In the genomic region with DNA sequence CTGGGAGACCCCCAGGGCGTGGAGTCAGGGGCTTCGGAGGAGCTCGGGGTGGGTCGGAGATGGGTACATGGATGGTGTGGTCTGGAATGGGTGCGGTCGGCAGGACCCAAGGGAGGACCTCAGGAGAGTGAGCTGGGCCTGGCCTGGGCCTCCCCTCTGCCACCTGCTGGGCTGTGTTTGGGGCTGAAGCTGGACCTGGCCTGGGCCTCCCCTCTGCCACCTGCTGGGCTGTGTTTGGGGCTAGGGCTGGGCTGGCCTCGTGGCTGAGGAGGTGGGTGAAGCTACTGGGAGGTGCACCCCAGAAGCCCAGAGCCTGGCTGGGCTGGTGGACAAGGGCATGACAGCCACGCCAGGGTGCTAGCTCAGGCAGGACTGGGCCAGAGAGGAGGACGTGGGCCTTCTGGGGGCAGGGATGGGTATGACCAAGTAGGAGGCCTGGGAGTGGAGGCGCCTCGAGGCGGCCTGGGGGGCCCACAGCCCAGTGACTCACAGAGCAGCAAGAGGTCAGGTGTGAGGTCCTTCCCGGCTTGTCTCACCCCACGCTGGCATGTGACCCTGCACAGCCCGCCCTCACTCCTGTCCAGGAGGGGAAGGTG, we compare ENCODE assay signal across 1 cellular context.
TF ChIP-seq lines count a peak whose summit lies in the region.

No MANE protein-coding gene starts in this region.

TF ChIP-seq in K562, 482 proteins besides CTCF, POLR2A, EP300 and RAD21 (continued from another document):
- TF ChIP-seq, protein P1, sequence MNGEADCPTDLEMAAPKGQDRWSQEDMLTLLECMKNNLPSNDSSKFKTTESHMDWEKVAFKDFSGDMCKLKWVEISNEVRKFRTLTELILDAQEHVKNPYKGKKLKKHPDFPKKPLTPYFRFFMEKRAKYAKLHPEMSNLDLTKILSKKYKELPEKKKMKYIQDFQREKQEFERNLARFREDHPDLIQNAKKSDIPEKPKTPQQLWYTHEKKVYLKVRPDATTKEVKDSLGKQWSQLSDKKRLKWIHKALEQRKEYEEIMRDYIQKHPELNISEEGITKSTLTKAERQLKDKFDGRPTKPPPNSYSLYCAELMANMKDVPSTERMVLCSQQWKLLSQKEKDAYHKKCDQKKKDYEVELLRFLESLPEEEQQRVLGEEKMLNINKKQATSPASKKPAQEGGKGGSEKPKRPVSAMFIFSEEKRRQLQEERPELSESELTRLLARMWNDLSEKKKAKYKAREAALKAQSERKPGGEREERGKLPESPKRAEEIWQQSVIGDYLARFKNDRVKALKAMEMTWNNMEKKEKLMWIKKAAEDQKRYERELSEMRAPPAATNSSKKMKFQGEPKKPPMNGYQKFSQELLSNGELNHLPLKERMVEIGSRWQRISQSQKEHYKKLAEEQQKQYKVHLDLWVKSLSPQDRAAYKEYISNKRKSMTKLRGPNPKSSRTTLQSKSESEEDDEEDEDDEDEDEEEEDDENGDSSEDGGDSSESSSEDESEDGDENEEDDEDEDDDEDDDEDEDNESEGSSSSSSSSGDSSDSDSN (IDR thresholded peaks at IDR 0.05; ENCODE audit: borderline replicate concordance in 1 of 2, low read depth in 2 of 2, low read length in 2 of 2), result peak in 1 of 2 experiments; percentile 16; a peak in 1 of 4 replicates
- TF ChIP-seq SIRT6 (IDR thresholded peaks at IDR 0.05; ENCODE audit: low read depth, low read length) (no peak), ZNF785 (CRISPR knock-in tag; IDR thresholded peaks at IDR 0.05) (no peak), ZBTB7A (IDR thresholded peaks at IDR 0.05; ENCODE audit: borderline replicate concordance, control insufficient read depth, low read depth, low read length) (no peak), SRSF9 (IDR thresholded peaks at IDR 0.05; ENCODE audit: borderline replicate concordance, low read depth, low read length) (no peak), HNRNPL (IDR thresholded peaks at IDR 0.05; ENCODE audit: low read depth, low read length) (peak; percentile 32; the same call in 1 of the 2 replicates), ETS2 (tag; IDR thresholded peaks at IDR 0.05; ENCODE audit: borderline replicate concordance, poor library complexity, severe bottlenecking) (no peak), ZNF830 (CRISPR knock-in tag; IDR thresholded peaks at IDR 0.05) (no peak), PRMT5 (CRISPR knock-in tag; IDR thresholded peaks at IDR 0.05) (no peak), SMARCA5 (IDR thresholded peaks at IDR 0.05) (no peak), NFIC (IDR thresholded peaks at IDR 0.05) (peak; percentile 32; the same call in 1 of the 2 replicates), RFX5 (IDR thresholded peaks at IDR 0.05; ENCODE audit: low read depth, low read length) (no peak), EGR1 (conservative IDR thresholded peaks at IDR 0.05) (peak; percentile 41), MYNN (IDR thresholded peaks at IDR 0.05) (0 out of 2 replicates have a peak, but pooled peaks have one; percentile 50), MYNN (CRISPR knock-in tag; IDR thresholded peaks at IDR 0.05) (no peak), MYC (IDR thresholded peaks at IDR 0.05; ENCODE audit: low read depth, low read length) (0 out of 2 replicates have a peak, but pooled peaks have one; percentile 19), MYC (CRISPR knock-in tag; IDR thresholded peaks at IDR 0.05; ENCODE audit: borderline replicate concordance, low read depth) (no peak), SAFB2 (IDR thresholded peaks at IDR 0.05; ENCODE audit: borderline replicate concordance, low read depth, low read length, severe bottlenecking) (no peak), LCOR (CRISPR knock-in tag; IDR thresholded peaks at IDR 0.05) (peak; percentile 82; the same call in 1 of the 2 replicates), POLR2B (IDR thresholded peaks at IDR 0.05; ENCODE audit: low read depth, partially characterized antibody) (no peak), MTA3 (IDR thresholded peaks at IDR 0.05; ENCODE audit: borderline replicate concordance) (0 out of 2 replicates have a peak, but pooled peaks have one; percentile 13), FOXP1 (CRISPR knock-in tag; IDR thresholded peaks at IDR 0.05) (no peak), ZNF589 (CRISPR knock-in tag; IDR thresholded peaks at IDR 0.05; ENCODE audit: low read depth) (no peak), PHF21A (IDR thresholded peaks at IDR 0.05; ENCODE audit: borderline replicate concordance, low read depth) (no peak), L3MBTL2 (IDR thresholded peaks at IDR 0.05) (peak; percentile 74), NR3C1 (CRISPR knock-in tag; IDR thresholded peaks at IDR 0.05) (no peak), NCOR1 (IDR thresholded peaks at IDR 0.05) (no peak), ZNF24 (IDR thresholded peaks at IDR 0.05) (no peak), STAT5A (IDR thresholded peaks at IDR 0.05; ENCODE audit: borderline replicate concordance, low read length) (no peak), ZBTB8A (IDR thresholded peaks at IDR 0.05; ENCODE audit: partially characterized antibody) (no peak), XRCC5 (IDR thresholded peaks at IDR 0.05; ENCODE audit: low read depth, low read length) (0 out of 2 replicates have a peak, but pooled peaks have one; percentile 13), HDAC2 (IDR thresholded peaks at IDR 0.05) (no peak), RBM25 (IDR thresholded peaks at IDR 0.05; ENCODE audit: low read depth, low read length, severe bottlenecking) (no peak), GABPB1 (CRISPR knock-in tag; IDR thresholded peaks at IDR 0.05) (0 out of 2 replicates have a peak, but pooled peaks have one; percentile 44), PHB2 (IDR thresholded peaks at IDR 0.05; ENCODE audit: low read depth) (no peak)
- TF ChIP-seq, protein P2, sequence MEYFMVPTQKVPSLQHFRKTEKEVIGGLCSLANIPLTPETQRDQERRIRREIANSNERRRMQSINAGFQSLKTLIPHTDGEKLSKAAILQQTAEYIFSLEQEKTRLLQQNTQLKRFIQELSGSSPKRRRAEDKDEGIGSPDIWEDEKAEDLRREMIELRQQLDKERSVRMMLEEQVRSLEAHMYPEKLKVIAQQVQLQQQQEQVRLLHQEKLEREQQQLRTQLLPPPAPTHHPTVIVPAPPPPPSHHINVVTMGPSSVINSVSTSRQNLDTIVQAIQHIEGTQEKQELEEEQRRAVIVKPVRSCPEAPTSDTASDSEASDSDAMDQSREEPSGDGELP (CRISPR knock-in tag; IDR thresholded peaks at IDR 0.05; ENCODE audit: borderline replicate concordance), result peak; percentile 70; the same call in 1 of the 2 replicates
- TF ChIP-seq, protein P3, sequence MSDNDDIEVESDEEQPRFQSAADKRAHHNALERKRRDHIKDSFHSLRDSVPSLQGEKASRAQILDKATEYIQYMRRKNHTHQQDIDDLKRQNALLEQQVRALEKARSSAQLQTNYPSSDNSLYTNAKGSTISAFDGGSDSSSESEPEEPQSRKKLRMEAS (CRISPR knock-in tag; IDR thresholded peaks at IDR 0.05), result peak; percentile 78
- TF ChIP-seq, protein P4, sequence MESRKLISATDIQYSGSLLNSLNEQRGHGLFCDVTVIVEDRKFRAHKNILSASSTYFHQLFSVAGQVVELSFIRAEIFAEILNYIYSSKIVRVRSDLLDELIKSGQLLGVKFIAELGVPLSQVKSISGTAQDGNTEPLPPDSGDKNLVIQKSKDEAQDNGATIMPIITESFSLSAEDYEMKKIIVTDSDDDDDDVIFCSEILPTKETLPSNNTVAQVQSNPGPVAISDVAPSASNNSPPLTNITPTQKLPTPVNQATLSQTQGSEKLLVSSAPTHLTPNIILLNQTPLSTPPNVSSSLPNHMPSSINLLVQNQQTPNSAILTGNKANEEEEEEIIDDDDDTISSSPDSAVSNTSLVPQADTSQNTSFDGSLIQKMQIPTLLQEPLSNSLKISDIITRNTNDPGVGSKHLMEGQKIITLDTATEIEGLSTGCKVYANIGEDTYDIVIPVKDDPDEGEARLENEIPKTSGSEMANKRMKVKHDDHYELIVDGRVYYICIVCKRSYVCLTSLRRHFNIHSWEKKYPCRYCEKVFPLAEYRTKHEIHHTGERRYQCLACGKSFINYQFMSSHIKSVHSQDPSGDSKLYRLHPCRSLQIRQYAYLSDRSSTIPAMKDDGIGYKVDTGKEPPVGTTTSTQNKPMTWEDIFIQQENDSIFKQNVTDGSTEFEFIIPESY (CRISPR knock-in tag; IDR thresholded peaks at IDR 0.05), result peak; percentile 71
- TF ChIP-seq, protein P5, sequence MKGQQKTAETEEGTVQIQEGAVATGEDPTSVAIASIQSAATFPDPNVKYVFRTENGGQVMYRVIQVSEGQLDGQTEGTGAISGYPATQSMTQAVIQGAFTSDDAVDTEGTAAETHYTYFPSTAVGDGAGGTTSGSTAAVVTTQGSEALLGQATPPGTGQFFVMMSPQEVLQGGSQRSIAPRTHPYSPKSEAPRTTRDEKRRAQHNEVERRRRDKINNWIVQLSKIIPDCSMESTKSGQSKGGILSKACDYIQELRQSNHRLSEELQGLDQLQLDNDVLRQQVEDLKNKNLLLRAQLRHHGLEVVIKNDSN (CRISPR knock-in tag; IDR thresholded peaks at IDR 0.05), result no peak
- TF ChIP-seq, protein P6, sequence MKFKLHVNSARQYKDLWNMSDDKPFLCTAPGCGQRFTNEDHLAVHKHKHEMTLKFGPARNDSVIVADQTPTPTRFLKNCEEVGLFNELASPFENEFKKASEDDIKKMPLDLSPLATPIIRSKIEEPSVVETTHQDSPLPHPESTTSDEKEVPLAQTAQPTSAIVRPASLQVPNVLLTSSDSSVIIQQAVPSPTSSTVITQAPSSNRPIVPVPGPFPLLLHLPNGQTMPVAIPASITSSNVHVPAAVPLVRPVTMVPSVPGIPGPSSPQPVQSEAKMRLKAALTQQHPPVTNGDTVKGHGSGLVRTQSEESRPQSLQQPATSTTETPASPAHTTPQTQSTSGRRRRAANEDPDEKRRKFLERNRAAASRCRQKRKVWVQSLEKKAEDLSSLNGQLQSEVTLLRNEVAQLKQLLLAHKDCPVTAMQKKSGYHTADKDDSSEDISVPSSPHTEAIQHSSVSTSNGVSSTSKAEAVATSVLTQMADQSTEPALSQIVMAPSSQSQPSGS (CRISPR knock-in tag; IDR thresholded peaks at IDR 0.05), result no peak
- TF ChIP-seq, protein P7, sequence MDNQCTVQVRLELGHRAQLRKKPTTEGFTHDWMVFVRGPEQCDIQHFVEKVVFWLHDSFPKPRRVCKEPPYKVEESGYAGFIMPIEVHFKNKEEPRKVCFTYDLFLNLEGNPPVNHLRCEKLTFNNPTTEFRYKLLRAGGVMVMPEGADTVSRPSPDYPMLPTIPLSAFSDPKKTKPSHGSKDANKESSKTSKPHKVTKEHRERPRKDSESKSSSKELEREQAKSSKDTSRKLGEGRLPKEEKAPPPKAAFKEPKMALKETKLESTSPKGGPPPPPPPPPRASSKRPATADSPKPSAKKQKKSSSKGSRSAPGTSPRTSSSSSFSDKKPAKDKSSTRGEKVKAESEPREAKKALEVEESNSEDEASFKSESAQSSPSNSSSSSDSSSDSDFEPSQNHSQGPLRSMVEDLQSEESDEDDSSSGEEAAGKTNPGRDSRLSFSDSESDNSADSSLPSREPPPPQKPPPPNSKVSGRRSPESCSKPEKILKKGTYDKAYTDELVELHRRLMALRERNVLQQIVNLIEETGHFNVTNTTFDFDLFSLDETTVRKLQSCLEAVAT (IDR thresholded peaks at IDR 0.05), result 0 out of 4 replicates have a peak, but pooled peaks of 1 of the 2 experiments have one; percentile 29
- TF ChIP-seq, protein P8, sequence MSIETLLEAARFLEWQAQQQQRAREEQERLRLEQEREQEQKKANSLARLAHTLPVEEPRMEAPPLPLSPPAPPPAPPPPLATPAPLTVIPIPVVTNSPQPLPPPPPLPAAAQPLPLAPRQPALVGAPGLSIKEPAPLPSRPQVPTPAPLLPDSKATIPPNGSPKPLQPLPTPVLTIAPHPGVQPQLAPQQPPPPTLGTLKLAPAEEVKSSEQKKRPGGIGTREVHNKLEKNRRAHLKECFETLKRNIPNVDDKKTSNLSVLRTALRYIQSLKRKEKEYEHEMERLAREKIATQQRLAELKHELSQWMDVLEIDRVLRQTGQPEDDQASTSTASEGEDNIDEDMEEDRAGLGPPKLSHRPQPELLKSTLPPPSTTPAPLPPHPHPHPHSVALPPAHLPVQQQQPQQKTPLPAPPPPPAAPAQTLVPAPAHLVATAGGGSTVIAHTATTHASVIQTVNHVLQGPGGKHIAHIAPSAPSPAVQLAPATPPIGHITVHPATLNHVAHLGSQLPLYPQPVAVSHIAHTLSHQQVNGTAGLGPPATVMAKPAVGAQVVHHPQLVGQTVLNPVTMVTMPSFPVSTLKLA (conservative IDR thresholded peaks at IDR 0.05), result 0 out of 4 replicates have a peak, but pooled peaks of 1 of the 2 experiments have one; percentile 33
- TF ChIP-seq, protein P9, sequence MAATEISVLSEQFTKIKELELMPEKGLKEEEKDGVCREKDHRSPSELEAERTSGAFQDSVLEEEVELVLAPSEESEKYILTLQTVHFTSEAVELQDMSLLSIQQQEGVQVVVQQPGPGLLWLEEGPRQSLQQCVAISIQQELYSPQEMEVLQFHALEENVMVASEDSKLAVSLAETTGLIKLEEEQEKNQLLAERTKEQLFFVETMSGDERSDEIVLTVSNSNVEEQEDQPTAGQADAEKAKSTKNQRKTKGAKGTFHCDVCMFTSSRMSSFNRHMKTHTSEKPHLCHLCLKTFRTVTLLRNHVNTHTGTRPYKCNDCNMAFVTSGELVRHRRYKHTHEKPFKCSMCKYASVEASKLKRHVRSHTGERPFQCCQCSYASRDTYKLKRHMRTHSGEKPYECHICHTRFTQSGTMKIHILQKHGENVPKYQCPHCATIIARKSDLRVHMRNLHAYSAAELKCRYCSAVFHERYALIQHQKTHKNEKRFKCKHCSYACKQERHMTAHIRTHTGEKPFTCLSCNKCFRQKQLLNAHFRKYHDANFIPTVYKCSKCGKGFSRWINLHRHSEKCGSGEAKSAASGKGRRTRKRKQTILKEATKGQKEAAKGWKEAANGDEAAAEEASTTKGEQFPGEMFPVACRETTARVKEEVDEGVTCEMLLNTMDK (IDR thresholded peaks at IDR 0.05; ENCODE audit: borderline replicate concordance, insufficient read depth, low read depth, low read length, poor library complexity, severe bottlenecking), result peak; percentile 5
